Comparison of ENCODE assay signal across 8 cellular contexts in the genomic region with DNA sequence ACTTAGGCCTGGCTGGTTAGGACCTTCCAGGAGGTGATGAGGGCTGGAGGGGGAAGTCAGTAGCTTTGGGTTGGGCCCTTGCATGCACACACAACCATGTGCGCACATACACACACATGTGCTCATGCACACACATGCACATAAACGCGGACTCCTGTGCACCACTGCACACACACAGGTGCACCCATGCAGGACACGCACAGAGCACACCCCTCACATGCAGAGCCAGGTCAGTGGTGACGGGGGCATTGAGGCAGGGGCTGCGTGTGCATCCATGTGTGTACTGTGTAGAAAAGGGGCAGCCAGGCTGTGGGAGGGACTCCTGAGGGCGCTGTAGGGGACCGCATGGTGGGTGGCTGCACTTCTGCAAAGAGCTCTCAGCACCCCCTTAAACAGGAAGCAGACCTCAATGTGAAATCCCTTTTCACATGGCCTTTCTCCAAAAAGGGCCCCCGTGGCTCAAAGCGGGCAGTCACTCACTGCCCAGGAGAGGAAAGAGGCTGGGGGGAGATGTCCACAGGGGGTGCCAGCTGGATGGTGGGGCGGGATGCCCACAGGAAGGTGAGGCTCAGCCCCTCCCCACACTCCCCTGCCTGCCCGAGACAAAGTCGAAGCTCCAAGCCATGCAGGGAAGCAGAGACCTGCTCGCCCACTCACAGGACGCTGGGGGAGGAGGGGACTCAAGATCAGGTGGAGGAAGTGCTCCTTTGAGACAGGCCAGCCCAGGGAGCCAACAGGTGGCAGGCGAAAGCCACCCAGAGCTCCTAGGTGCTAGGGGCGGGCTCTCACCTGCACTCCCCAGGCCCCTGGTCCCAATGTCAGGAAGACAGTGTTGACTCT.
DNase-seq lines count a peak whose midpoint lies in the region; ATAC-seq, FAIRE-seq and TF ChIP-seq lines count a peak whose summit lies in the region.

No MANE protein-coding gene starts in this region.

- H3K27ac ChIP-seq in PC-9 = peak overlapping the region; percentile 52

- H3K4me2 ChIP-seq in PC-9 = peak overlapping the region; percentile 78

- H3K27me3 Mint-ChIP-seq in immature natural killer cell (ENCODE audit: low read depth in 3 of 3) (peaks cover 0 to 7% (median 1%) of the 10 kb centered on the region in 3 donors), progenitor cell of endocrine pancreas (no peaks in the 10 kb centered on the region)

- H3K9me2 ChIP-seq in PC-9 (ENCODE audit: insufficient read depth) = no peaks in the 10 kb centered on the region

- POLR2A ChIA-PET in PC-9 (lab: Charles Lee; ENCODE audit: unreplicated experiment) = no interaction called here

- H3K4me3 Mint-ChIP-seq in immature natural killer cell = peak overlapping the region; percentile 21 to 63 (median 50)
- no peak overlapping the region for H3K4me3 Mint-ChIP-seq in progenitor cell of endocrine pancreas (ENCODE audit: low read depth)

- H3K36me3 ChIP-seq in PC-9 (ENCODE audit: low read depth) = no peaks in the 10 kb centered on the region

- ATAC-seq in GM21717 (IDR thresholded peaks at IDR 0.05; ENCODE audit: unreplicated experiment) (peak; percentile 44), GM18870 (IDR thresholded peaks at IDR 0.05; ENCODE audit: unreplicated experiment) (no peak)

- intact Hi-C loops in PC-9 (cut with micrococcal nuclease; ENCODE audit: unreplicated experiment) = no loop called here

- no peak for FAIRE-seq in RCC 7860 (lab: Jason Lieb, UNC)

- H3K4me3 ChIP-seq in PC-9 = no peak overlapping the region

- H3K4me1 Mint-ChIP-seq in immature natural killer cell (peaks cover 33 to 45% of the 10 kb centered on the region in 2 donors), progenitor cell of endocrine pancreas (ENCODE audit: low read depth) (no peaks in the 10 kb centered on the region)

- H3K9me3 ChIP-seq in PC-9 (ENCODE audit: insufficient read depth, low read depth) = no peaks in the 10 kb centered on the region

- no peaks in the 10 kb centered on the region for H3K27me3 ChIP-seq in PC-9 (ENCODE audit: insufficient read depth, low read depth)

- TF ChIP-seq CTCF in GM12873 (IDR thresholded peaks at IDR 0.05; ENCODE audit: insufficient read depth, low read depth, low read length, missing control alignments) = peak; percentile 49
- no peak for TF ChIP-seq CTCF in PC-9 (conservative IDR thresholded peaks at IDR 0.05)
- TF ChIP-seq CTCF in progenitor cell of endocrine pancreas (IDR thresholded peaks at IDR 0.05; ENCODE audit: unreplicated experiment) = no peak

- peaks cover 27% of the 10 kb centered on the region; the same call in 1 of the 2 replicates for H3F3A ChIP-seq in PC-9 (ENCODE audit: insufficient read depth, low read depth)

- H3K9me3 Mint-ChIP-seq in immature natural killer cell (no peaks in the 10 kb centered on the region), progenitor cell of endocrine pancreas (ENCODE audit: low read depth) (no peaks in the 10 kb centered on the region)

- peaks cover 46% of the 10 kb centered on the region for H3K4me1 ChIP-seq in PC-9 (replicated peaks; ENCODE audit: insufficient read depth)

- DNase-seq in PC-9 (no peak), immature natural killer cell (no peak), DMS53 (lab: John Stamatoyannopoulos, UW) (no peak), progenitor cell of endocrine pancreas (ENCODE audit: low spot score, unreplicated experiment) (no peak), RCC 7860 (ENCODE audit: low spot score) (no peak)

- H3K36me3 Mint-ChIP-seq in immature natural killer cell (peaks cover 0 to 22% (median 5%) of the 10 kb centered on the region in 3 donors), progenitor cell of endocrine pancreas (ENCODE audit: insufficient read depth) (peaks cover 1% of the 10 kb centered on the region)

- BruUV-seq in PC-9 (replicated peaks; lab: Mats Ljungman, UMichigan) = no TSS peak

- no peak overlapping the region for H2AFZ ChIP-seq in PC-9

- CTCF ChIA-PET in PC-9 (lab: Charles Lee) = no interaction called here

- H3K79me2 ChIP-seq in PC-9 (ENCODE audit: low read depth) = no peaks in the 10 kb centered on the region

- no peaks in the 10 kb centered on the region for H4K20me1 ChIP-seq in PC-9 (ENCODE audit: insufficient read depth)

- H3K27ac Mint-ChIP-seq in immature natural killer cell (peak overlapping the region; percentile 85 to 87 (median 87)), progenitor cell of endocrine pancreas (no peak overlapping the region)
